20 cellular contexts compared by ENCODE assay signal in the genomic region with DNA sequence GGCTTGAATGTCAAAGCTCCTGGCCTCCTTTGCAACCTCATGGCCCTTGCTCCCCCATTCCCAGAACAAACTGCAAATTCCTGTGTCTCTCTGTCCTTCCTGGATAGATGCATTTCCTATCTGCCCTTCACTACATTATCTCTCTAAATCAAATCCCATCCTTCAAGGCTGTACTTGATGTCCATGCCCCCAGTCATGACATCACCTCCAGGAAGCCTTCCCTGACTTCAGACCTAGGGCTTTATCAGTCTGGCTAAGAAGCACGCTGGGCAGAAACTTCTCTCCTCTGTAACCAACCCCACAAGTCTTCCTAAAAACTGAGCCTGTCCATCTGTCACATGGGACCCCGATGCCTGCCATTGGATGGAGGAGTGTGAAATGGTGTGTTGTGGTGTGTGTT. TPM values are rescaled to one million over a fixed set of nuclear protein-coding genes. Genes with fewer than 3 reads are reported as not detected.
DNase-seq lines count a peak whose midpoint lies in the region; ATAC-seq and TF ChIP-seq lines count a peak whose summit lies in the region.
"Had no signal": no experiment of that assay in that cellular context is flagged by ENCODE, and none has a peak within 500 bp of the region (broad histone marks: within the 10 kb centered on the region; RNA-seq: fewer than 3 reads in every experiment).

No MANE protein-coding gene starts in this region.

- H3K9me3 ChIP-seq in right lobe of liver (no peaks in the 10 kb centered on the region), stomach (no peaks in the 10 kb centered on the region)
- H3K9me3 ChIP-seq: A549 had no signal

- CTCF ChIA-PET in activated CD4-positive, alpha-beta memory T cell treated with anti-CD3 and anti-CD28 coated beads for 36 hours (lab: Charles Lee), result interaction anchor here (2.2 to 3.9 kb wide), 2 partner anchors 9 to 55 kb away, joined by 8 to 31 read pairs; no protein-coding TSS in a partner anchor
- CTCF ChIA-PET in activated CD4-positive, alpha-beta memory T cell treated with anti-CD3 and anti-CD28 coated beads, Interleukin-2, amount 10 ng/mL, durations not matched to agents 7 days and 5 days (lab: Charles Lee), result interaction anchor here (3.9 kb wide), 1 partner anchor 9 kb away, joined by 17 read pairs; no protein-coding TSS in a partner anchor

- TF ChIP-seq POLR2A in right lobe of liver (IDR thresholded peaks at IDR 0.05) (no peak), stomach (IDR thresholded peaks at IDR 0.05) (no peak)

- peaks cover 6 to 22% (median 12%) of the 10 kb centered on the region in 4 donors for H3K36me3 ChIP-seq in right lobe of liver
- H3K36me3 ChIP-seq in stomach, result peaks cover 28 to 95% (median 89%) of the 10 kb centered on the region in 4 donors

- DNase-seq in activated CD4-positive, alpha-beta memory T cell treated with anti-CD3 and anti-CD28 coated beads for 36 hours, result no peak
- DNase-seq in activated CD4-positive, alpha-beta memory T cell treated with anti-CD3 and anti-CD28 coated beads, Interleukin-2, amount 10 ng/mL, durations not matched to agents 7 days and 5 days, result no peak
- no peak for DNase-seq in activated T-helper 1 cell treated with anti-CD3 and anti-CD28 coated beads, Interleukin-12 subunit alpha, Interleukin-12 subunit beta, Interleukin-2, Interleukin-4 antibody, amounts not matched to agents 30 ng/mL and 10 ng/mL and 1 ng/mL, durations not matched to agents 14 hours and 24 hours and 36 hours (ENCODE audit: low spot score)
- DNase-seq in right lobe of liver, result no peak
- DNase-seq in stomach, result no peak
- no peak for DNase-seq in GM19240 (ENCODE audit: insufficient read length, low spot score)
- DNase-seq in NCI-H2081 (lab: John Stamatoyannopoulos, UW), result no peak
- DNase-seq in globus pallidus (ENCODE audit: low spot score), result no peak
- DNase-seq: activated T-cell treated with anti-CD3 and anti-CD28 coated beads, Interleukin-2, amount 50 U/mL, for 1 hour; glutamatergic neuron; GOT3; NCI-H1417; NCI-H2171 treated with DMSO at 0.1 percent for 48 hours; NCI-H774; PC-9; stimulated activated CD4-positive, alpha-beta T cell treated with anti-CD3 and anti-CD28 coated beads, Interleukin-4, amount 100 ng/mL, for 4 hours had no signal

- H3K4me1 ChIP-seq in right lobe of liver (peaks cover 0 to 75% (median 36%) of the 10 kb centered on the region in 4 donors), stomach (peaks cover 34 to 64% (median 47%) of the 10 kb centered on the region in 4 donors)

- H3K27ac Mint-ChIP-seq in activated CD4-positive, alpha-beta memory T cell treated with anti-CD3 and anti-CD28 coated beads for 36 hours, result peak overlapping the region; percentile 2
- H3K27ac Mint-ChIP-seq in activated CD4-positive, alpha-beta memory T cell treated with anti-CD3 and anti-CD28 coated beads, Interleukin-2, amount 10 ng/mL, durations not matched to agents 7 days and 5 days, result no peak overlapping the region
- H3K27ac Mint-ChIP-seq in activated T-helper 1 cell treated with anti-CD3 and anti-CD28 coated beads, Interleukin-12 subunit alpha, Interleukin-12 subunit beta, Interleukin-2, Interleukin-4 antibody, amounts not matched to agents 30 ng/mL and 10 ng/mL and 1 ng/mL, durations not matched to agents 14 hours and 24 hours and 36 hours, result peak overlapping the region; percentile 7
- H3K27ac Mint-ChIP-seq: type B pancreatic cell had no signal

- no peak for TF ChIP-seq EP300 in stomach (IDR thresholded peaks at IDR 0.05)

- no peaks in the 10 kb centered on the region for H3K9me3 Mint-ChIP-seq in activated CD4-positive, alpha-beta memory T cell treated with anti-CD3 and anti-CD28 coated beads for 36 hours
- no peaks in the 10 kb centered on the region for H3K9me3 Mint-ChIP-seq in activated CD4-positive, alpha-beta memory T cell treated with anti-CD3 and anti-CD28 coated beads, Interleukin-2, amount 10 ng/mL, durations not matched to agents 7 days and 5 days
- no peaks in the 10 kb centered on the region for H3K9me3 Mint-ChIP-seq in activated T-helper 1 cell treated with anti-CD3 and anti-CD28 coated beads, Interleukin-12 subunit alpha, Interleukin-12 subunit beta, Interleukin-2, Interleukin-4 antibody, amounts not matched to agents 30 ng/mL and 10 ng/mL and 1 ng/mL, durations not matched to agents 14 hours and 24 hours and 36 hours
- H3K9me3 Mint-ChIP-seq: type B pancreatic cell had no signal

- no peaks in the 10 kb centered on the region for H3K27me3 Mint-ChIP-seq in activated CD4-positive, alpha-beta memory T cell treated with anti-CD3 and anti-CD28 coated beads for 36 hours
- H3K27me3 Mint-ChIP-seq in activated CD4-positive, alpha-beta memory T cell treated with anti-CD3 and anti-CD28 coated beads, Interleukin-2, amount 10 ng/mL, durations not matched to agents 7 days and 5 days, result no peaks in the 10 kb centered on the region
- no peaks in the 10 kb centered on the region for H3K27me3 Mint-ChIP-seq in activated T-helper 1 cell treated with anti-CD3 and anti-CD28 coated beads, Interleukin-12 subunit alpha, Interleukin-12 subunit beta, Interleukin-2, Interleukin-4 antibody, amounts not matched to agents 30 ng/mL and 10 ng/mL and 1 ng/mL, durations not matched to agents 14 hours and 24 hours and 36 hours (ENCODE audit: insufficient read depth)
- H3K27me3 Mint-ChIP-seq: type B pancreatic cell had no signal

- H3K4me3 Mint-ChIP-seq in activated CD4-positive, alpha-beta memory T cell treated with anti-CD3 and anti-CD28 coated beads for 36 hours, result no peak overlapping the region
- H3K4me3 Mint-ChIP-seq in activated CD4-positive, alpha-beta memory T cell treated with anti-CD3 and anti-CD28 coated beads, Interleukin-2, amount 10 ng/mL, durations not matched to agents 7 days and 5 days, result no peak overlapping the region
- H3K4me3 Mint-ChIP-seq in activated T-helper 1 cell treated with anti-CD3 and anti-CD28 coated beads, Interleukin-12 subunit alpha, Interleukin-12 subunit beta, Interleukin-2, Interleukin-4 antibody, amounts not matched to agents 30 ng/mL and 10 ng/mL and 1 ng/mL, durations not matched to agents 14 hours and 24 hours and 36 hours, result no peak overlapping the region
- H3K4me3 Mint-ChIP-seq: type B pancreatic cell had no signal

- H3K27me3 ChIP-seq in right lobe of liver, result no peaks in the 10 kb centered on the region
- no peaks in the 10 kb centered on the region for H3K27me3 ChIP-seq in stomach

- H3K27ac ChIP-seq in right lobe of liver, result peak overlapping the region; percentile 29 to 91 (median 45)
- peak overlapping the region; percentile 47 to 86 (median 70) for H3K27ac ChIP-seq in stomach
- H3K27ac ChIP-seq: A549, C4-2B, PC-9 had no signal

- intact Hi-C loops in activated CD4-positive, alpha-beta memory T cell treated with anti-CD3 and anti-CD28 coated beads for 36 hours (cut with micrococcal nuclease), result no loop called here
- intact Hi-C loops in activated T-helper 1 cell treated with anti-CD3 and anti-CD28 coated beads, Interleukin-12 subunit alpha, Interleukin-12 subunit beta, Interleukin-2, Interleukin-4 antibody, amounts not matched to agents 30 ng/mL and 10 ng/mL and 1 ng/mL, durations not matched to agents 14 hours and 24 hours and 36 hours (cut with micrococcal nuclease), result no loop called here
- intact Hi-C loops in right lobe of liver (cut with DNase I) (no loop called here), stomach (cut with DNase I; ENCODE audit: low total_unique reads) (no loop called here)

- ATAC-seq in right lobe of liver, result no peak
- ATAC-seq: A549 had no signal

- H3K36me3 Mint-ChIP-seq in activated CD4-positive, alpha-beta memory T cell treated with anti-CD3 and anti-CD28 coated beads for 36 hours, result peaks cover 64% of the 10 kb centered on the region
- H3K36me3 Mint-ChIP-seq in activated CD4-positive, alpha-beta memory T cell treated with anti-CD3 and anti-CD28 coated beads, Interleukin-2, amount 10 ng/mL, durations not matched to agents 7 days and 5 days (ENCODE audit: low read depth), result peaks cover 88% of the 10 kb centered on the region
- peaks cover 55% of the 10 kb centered on the region for H3K36me3 Mint-ChIP-seq in activated T-helper 1 cell treated with anti-CD3 and anti-CD28 coated beads, Interleukin-12 subunit alpha, Interleukin-12 subunit beta, Interleukin-2, Interleukin-4 antibody, amounts not matched to agents 30 ng/mL and 10 ng/mL and 1 ng/mL, durations not matched to agents 14 hours and 24 hours and 36 hours (ENCODE audit: low read depth)

- TF ChIP-seq CTCF in right lobe of liver (IDR thresholded peaks at IDR 0.05) (no peak), stomach (IDR thresholded peaks at IDR 0.05) (no peak)

- no peak overlapping the region for H3K4me3 ChIP-seq in right lobe of liver
- no peak overlapping the region for H3K4me3 ChIP-seq in stomach
- H3K4me3 ChIP-seq: A549, PC-9, smooth muscle cell had no signal

- POLR2A ChIA-PET in activated CD4-positive, alpha-beta memory T cell treated with anti-CD3 and anti-CD28 coated beads for 36 hours (lab: Charles Lee), result interaction anchor here (1.1 kb wide), 1 partner anchor 10 kb away, joined by 3 read pairs; no protein-coding TSS in a partner anchor
- POLR2A ChIA-PET in activated CD4-positive, alpha-beta memory T cell treated with anti-CD3 and anti-CD28 coated beads, Interleukin-2, amount 10 ng/mL, durations not matched to agents 7 days and 5 days (lab: Charles Lee), result interaction anchor here (1.5 kb wide), 1 partner anchor 9 kb away, joined by 5 read pairs; no protein-coding TSS in a partner anchor

- H3K4me1 Mint-ChIP-seq in activated CD4-positive, alpha-beta memory T cell treated with anti-CD3 and anti-CD28 coated beads for 36 hours (ENCODE audit: low read depth), result no peaks in the 10 kb centered on the region
- peaks cover 4% of the 10 kb centered on the region for H3K4me1 Mint-ChIP-seq in activated CD4-positive, alpha-beta memory T cell treated with anti-CD3 and anti-CD28 coated beads, Interleukin-2, amount 10 ng/mL, durations not matched to agents 7 days and 5 days
- H3K4me1 Mint-ChIP-seq in activated T-helper 1 cell treated with anti-CD3 and anti-CD28 coated beads, Interleukin-12 subunit alpha, Interleukin-12 subunit beta, Interleukin-2, Interleukin-4 antibody, amounts not matched to agents 30 ng/mL and 10 ng/mL and 1 ng/mL, durations not matched to agents 14 hours and 24 hours and 36 hours (ENCODE audit: low read depth), result no peaks in the 10 kb centered on the region

- 85% methylated on average over 2 of the region's 2 CpGs for WGBS in right lobe of liver (ENCODE audit: insufficient coverage, low coverage, low lambda C conversion rate, missing lambda C conversion rate)
- 77 to 91% (median 81%) methylated on average over 2 of the region's 2 CpGs for WGBS in stomach, 5 donors

RNA-seq across cellular contexts. Expression of a gene that starts 25.7 kb away (rescaled TPM):
- total RNA-seq in activated CD4-positive, alpha-beta memory T cell treated with anti-CD3 and anti-CD28 coated beads for 36 hours, result 100 to 1,000 TPM; 388 to 401 TPM
- total RNA-seq in activated CD4-positive, alpha-beta memory T cell treated with anti-CD3 and anti-CD28 coated beads, Interleukin-2, amount 10 ng/mL, durations not matched to agents 7 days and 5 days, result 100 to 1,000 TPM; 188 to 201 TPM
- 287 and 304 TPM in 2 replicates for total RNA-seq in activated T-helper 1 cell treated with anti-CD3 and anti-CD28 coated beads, Interleukin-12 subunit alpha, Interleukin-12 subunit beta, Interleukin-2, Interleukin-4 antibody, amounts not matched to agents 30 ng/mL and 10 ng/mL and 1 ng/mL, durations not matched to agents 14 hours and 24 hours and 36 hours
- total RNA-seq in right lobe of liver (100 to 1,000 TPM in 1 of 6 experiments, 10 to 100 TPM in 5; 70.1 to 155 (median 79.1) TPM), stomach (100 to 1,000 TPM in 3 of 5 donors, 10 to 100 TPM in 2; 67.4 to 136 (median 118) TPM)
- polyA plus RNA-seq in stomach, result 100 to 1,000 TPM in 1 of 3 donors, 10 to 100 TPM in 2; 45.1 to 122 (median 90.8) TPM

RNA-seq across cellular contexts. Expression of a gene that starts 51.1 kb away (rescaled TPM):
- 100 to 1,000 TPM; 430 to 443 TPM for total RNA-seq in activated CD4-positive, alpha-beta memory T cell treated with anti-CD3 and anti-CD28 coated beads for 36 hours
- total RNA-seq in activated CD4-positive, alpha-beta memory T cell treated with anti-CD3 and anti-CD28 coated beads, Interleukin-2, amount 10 ng/mL, durations not matched to agents 7 days and 5 days, result 100 to 1,000 TPM; 603 to 606 TPM
- 286 and 301 TPM in 2 replicates for total RNA-seq in activated T-helper 1 cell treated with anti-CD3 and anti-CD28 coated beads, Interleukin-12 subunit alpha, Interleukin-12 subunit beta, Interleukin-2, Interleukin-4 antibody, amounts not matched to agents 30 ng/mL and 10 ng/mL and 1 ng/mL, durations not matched to agents 14 hours and 24 hours and 36 hours
- total RNA-seq in right lobe of liver (100 to 1,000 TPM; 143 to 236 (median 165) TPM), stomach (100 to 1,000 TPM in 3 of 5 donors, 10 to 100 TPM in 2; 28.4 to 240 (median 133) TPM)
- 100 to 1,000 TPM in 1 of 3 donors, 10 to 100 TPM in 2; 66.0 to 103 (median 73.6) TPM for polyA plus RNA-seq in stomach
